ENCODE assay signal across 8 cellular contexts in genomic region chr1:155966750-155967149, GRCh38. TPM values are rescaled to one million over a fixed set of nuclear protein-coding genes. Genes with fewer than 3 reads are reported as not detected.
DNase-seq lines count a peak whose midpoint lies in the region; ATAC-seq and TF ChIP-seq lines count a peak whose summit lies in the region.
"Had no signal": no experiment of that assay in that cellular context is flagged by ENCODE, and none has a peak within 500 bp of the region (broad histone marks: within the 10 kb centered on the region; RNA-seq: fewer than 3 reads in every experiment).

No MANE protein-coding gene starts in this region.

- H3K9me3 Mint-ChIP-seq in H9 (no peaks in the 10 kb centered on the region), immature natural killer cell (no peaks in the 10 kb centered on the region)
- H3K9me3 Mint-ChIP-seq in activated T-helper 17 cell treated with anti-CD3 and anti-CD28 coated beads, Interleukin-2, amount 50 U/mL, for 72 hours: no peaks in the 10 kb centered on the region
- no peaks in the 10 kb centered on the region for H3K9me3 Mint-ChIP-seq in stimulated activated naive B cell treated with anti-CD40 and anti-IgM and Interleukin-4, amounts not matched to agents 10 μg/mL and 1 μg/mL and 100 μg/mL, for 72 hours

- TF ChIP-seq CTCF in H9 (conservative IDR thresholded peaks at IDR 0.05) (no peak), omental fat pad (IDR thresholded peaks at IDR 0.05) (no peak)

- H3K4ac ChIP-seq in H9 (ENCODE audit: low read depth, low read length): no peak overlapping the region

- H2AFZ ChIP-seq in H9 (ENCODE audit: low read length): no peak overlapping the region

- H4K91ac ChIP-seq in H9 (ENCODE audit: insufficient read length, low read depth, low read length): no peak overlapping the region

- H3K4me1 ChIP-seq in H9 (ENCODE audit: insufficient read depth, low read length): peaks cover 18% of the 10 kb centered on the region

- H3K27me3 ChIP-seq in H9 (ENCODE audit: insufficient read depth, low read length): no peaks in the 10 kb centered on the region

- no peak overlapping the region for H3K27ac ChIP-seq in H9 (ENCODE audit: insufficient read length, low read depth, low read length)

- H3K18ac ChIP-seq in H9 (ENCODE audit: insufficient read length, low read depth, low read length): no peak overlapping the region

- no peak overlapping the region for H3K23ac ChIP-seq in H9 (ENCODE audit: insufficient read length, low read depth, low read length)

- H2BK20ac ChIP-seq in H9 (ENCODE audit: low read depth, low read length, poor library complexity, severe bottlenecking): no peak overlapping the region

- H4K8ac ChIP-seq in H9 (replicated peaks; ENCODE audit: insufficient read length, low read depth, low read length): no peak overlapping the region

- H3K4me3 Mint-ChIP-seq in H9: no peak overlapping the region
- peak overlapping the region; percentile 100 for H3K4me3 Mint-ChIP-seq in activated T-helper 17 cell treated with anti-CD3 and anti-CD28 coated beads, Interleukin-2, amount 50 U/mL, for 72 hours
- H3K4me3 Mint-ChIP-seq in immature natural killer cell: peak overlapping the region; percentile 60 to 72 (median 66)
- peak overlapping the region; percentile 43 to 48 for H3K4me3 Mint-ChIP-seq in stimulated activated naive B cell treated with anti-CD40 and anti-IgM and Interleukin-4, amounts not matched to agents 10 μg/mL and 1 μg/mL and 100 μg/mL, for 72 hours

- H3K27ac Mint-ChIP-seq in H9: peak overlapping the region; percentile 83 to 96 (median 87); a peak in 5 of 7 replicates
- peak overlapping the region; percentile 87 for H3K27ac Mint-ChIP-seq in activated T-helper 17 cell treated with anti-CD3 and anti-CD28 coated beads, Interleukin-2, amount 50 U/mL, for 72 hours
- H3K27ac Mint-ChIP-seq in immature natural killer cell: peak overlapping the region; percentile 87 to 95 (median 90)
- H3K27ac Mint-ChIP-seq in stimulated activated naive B cell treated with anti-CD40 and anti-IgM and Interleukin-4, amounts not matched to agents 10 μg/mL and 1 μg/mL and 100 μg/mL, for 72 hours: peak overlapping the region; percentile 92

- H2BK120ac ChIP-seq in H9 (ENCODE audit: low read depth, low read length, poor library complexity, severe bottlenecking): no peak overlapping the region

- no peak for DNase-seq in H9
- DNase-seq in immature natural killer cell: no peak
- DNase-seq in stimulated activated naive B cell treated with anti-CD40 and anti-IgM and Interleukin-4, amounts not matched to agents 10 μg/mL and 1 μg/mL and 100 μg/mL, for 72 hours: no peak
- no peak for DNase-seq in omental fat pad (ENCODE audit: low spot score)
- no peak for DNase-seq in A172 (ENCODE audit: low spot score)
- DNase-seq: NCI-H446 treated with DMSO at 0.1 percent for 48 hours had no signal

- H2BK5ac ChIP-seq in H9 (ENCODE audit: insufficient read length, low read length): no peak overlapping the region

- no peak overlapping the region for H3K9ac ChIP-seq in H9 (ENCODE audit: extremely low read depth, insufficient read length, low read length)

- H3T11ph ChIP-seq in H9 (ENCODE audit: low read length): no peak overlapping the region

- no peak overlapping the region for H3K56ac ChIP-seq in H9 (ENCODE audit: insufficient read length, low read depth, low read length)

- no peak overlapping the region for H2BK15ac ChIP-seq in H9 (ENCODE audit: low read depth, low read length)

- H2AK5ac ChIP-seq in H9 (ENCODE audit: insufficient read length, low read length): no peak overlapping the region

- no CpG with 5 or more reads among the region's 7 CpGs for WGBS in H9 (ENCODE audit: extremely low coverage, insufficient read length, low lambda C conversion rate)

- H4K20me1 ChIP-seq in H9 (ENCODE audit: control insufficient read depth, insufficient read depth, insufficient read length): peaks cover 3% of the 10 kb centered on the region

- no peak overlapping the region for H3K14ac ChIP-seq in H9 (ENCODE audit: insufficient read depth, low read length)

- H3K4me2 ChIP-seq in H9 (ENCODE audit: insufficient read depth, insufficient read length, low read length): no peak overlapping the region

- no peaks in the 10 kb centered on the region for H3K27me3 Mint-ChIP-seq in H9 (ENCODE audit: low read depth)
- H3K27me3 Mint-ChIP-seq in activated T-helper 17 cell treated with anti-CD3 and anti-CD28 coated beads, Interleukin-2, amount 50 U/mL, for 72 hours: no peaks in the 10 kb centered on the region
- H3K27me3 Mint-ChIP-seq in immature natural killer cell (ENCODE audit: low read depth in 3 of 3): peaks cover under 1 to 3% (median 2%) of the 10 kb centered on the region in 3 donors
- H3K27me3 Mint-ChIP-seq in stimulated activated naive B cell treated with anti-CD40 and anti-IgM and Interleukin-4, amounts not matched to agents 10 μg/mL and 1 μg/mL and 100 μg/mL, for 72 hours: no peaks in the 10 kb centered on the region

- H3K4me1 Mint-ChIP-seq in H9: peaks cover 37 to 51% of the 10 kb centered on the region in 2 experiments
- H3K4me1 Mint-ChIP-seq in activated T-helper 17 cell treated with anti-CD3 and anti-CD28 coated beads, Interleukin-2, amount 50 U/mL, for 72 hours: peaks cover 32% of the 10 kb centered on the region
- peaks cover 73 to 83% of the 10 kb centered on the region in 2 donors for H3K4me1 Mint-ChIP-seq in immature natural killer cell
- H3K4me1 Mint-ChIP-seq in stimulated activated naive B cell treated with anti-CD40 and anti-IgM and Interleukin-4, amounts not matched to agents 10 μg/mL and 1 μg/mL and 100 μg/mL, for 72 hours: peaks cover 70 to 87% of the 10 kb centered on the region in 2 donors

- peaks cover 5% of the 10 kb centered on the region for H3K79me2 ChIP-seq in H9 (ENCODE audit: insufficient read depth, low read length)

- no peak overlapping the region for H4K5ac ChIP-seq in H9 (ENCODE audit: insufficient read length, low read depth, low read length)

- ATAC-seq in activated T-helper 17 cell treated with anti-CD3 and anti-CD28 coated beads, Interleukin-2, amount 50 U/mL, for 72 hours (replicated peaks): no peak
- no peak for ATAC-seq in stimulated activated naive B cell treated with anti-CD40 and anti-IgM and Interleukin-4, amounts not matched to agents 10 μg/mL and 1 μg/mL and 100 μg/mL, for 72 hours (replicated peaks)
- ATAC-seq in GM21786 (IDR thresholded peaks at IDR 0.05; ENCODE audit: unreplicated experiment): no peak
- ATAC-seq in omental fat pad (ENCODE audit: low FRiP score): no peak

- no peaks in the 10 kb centered on the region for H3K79me1 ChIP-seq in H9 (ENCODE audit: insufficient read depth, low read depth, low read length, poor library complexity, severe bottlenecking)

- no peak overlapping the region for H2BK12ac ChIP-seq in H9 (ENCODE audit: insufficient read length, low read depth, low read length)

- peaks cover 43 to 77% (median 76%) of the 10 kb centered on the region in 3 experiments for H3K36me3 Mint-ChIP-seq in H9 (ENCODE audit: insufficient read depth in 1 of 3, low read depth in 3 of 3)
- peaks cover 94% of the 10 kb centered on the region for H3K36me3 Mint-ChIP-seq in activated T-helper 17 cell treated with anti-CD3 and anti-CD28 coated beads, Interleukin-2, amount 50 U/mL, for 72 hours (ENCODE audit: low read depth)
- peaks cover 0 to 28% (median 13%) of the 10 kb centered on the region in 3 donors for H3K36me3 Mint-ChIP-seq in immature natural killer cell
- H3K36me3 Mint-ChIP-seq in stimulated activated naive B cell treated with anti-CD40 and anti-IgM and Interleukin-4, amounts not matched to agents 10 μg/mL and 1 μg/mL and 100 μg/mL, for 72 hours: peaks cover 64 to 74% of the 10 kb centered on the region in 2 donors

- no peaks in the 10 kb centered on the region for H3K23me2 ChIP-seq in H9 (ENCODE audit: insufficient read length, low read depth, low read length, poor library complexity, severe bottlenecking)

- no peaks in the 10 kb centered on the region for H3K9me3 ChIP-seq in H9 (ENCODE audit: control insufficient read depth, low read depth, low read length)

RNA-seq across cellular contexts. Expression of gene ARHGEF2, which starts 11.6 kb away (rescaled TPM):
- 103 and 111 TPM in 2 replicates for total RNA-seq in H9 (2021)
- total RNA-seq in activated T-helper 17 cell treated with anti-CD3 and anti-CD28 coated beads, Interleukin-2, amount 50 U/mL, for 72 hours: 100 to 1,000 TPM; 108 to 205 TPM
- 10 to 100 TPM in 2 of 3 donors, 1 to 10 TPM in 1; 7.2 to 33.5 (median 11.7) TPM for polyA plus RNA-seq in immature natural killer cell
- 100 to 1,000 TPM in 2 of 4 donors, 10 to 100 TPM in 2; 89.5 to 151 (median 98.6) TPM for total RNA-seq in omental fat pad
- total RNA-seq in A172 (2014; rRNA removed; shearing (Covaris generic)): 153 and 155 TPM in 2 replicates

RNA-seq across cellular contexts. Expression of gene RXFP4, which starts 25.3 kb away (rescaled TPM):
- total RNA-seq in H9 (2021) (not detected in 2 replicates), omental fat pad (not detected)
- total RNA-seq in activated T-helper 17 cell treated with anti-CD3 and anti-CD28 coated beads, Interleukin-2, amount 50 U/mL, for 72 hours: not detected
- under 1 TPM in 1 of 3 donors, not detected in 2; 0.78 TPM for polyA plus RNA-seq in immature natural killer cell
- not detected in 2 replicates for total RNA-seq in A172 (2014; rRNA removed; shearing (Covaris generic))

RNA-seq across cellular contexts. Expression of gene KHDC4, which starts 32.5 kb away (rescaled TPM):
- total RNA-seq in H9 (2021): 57.6 and 57.7 TPM in 2 replicates
- total RNA-seq in activated T-helper 17 cell treated with anti-CD3 and anti-CD28 coated beads, Interleukin-2, amount 50 U/mL, for 72 hours: 100 to 1,000 TPM in 1 of 2 donors, 10 to 100 TPM in 1; 67.5 to 109 TPM
- 1 to 10 TPM; 1.0 to 7.0 (median 4.1) TPM for polyA plus RNA-seq in immature natural killer cell
- 10 to 100 TPM; 28.8 to 54.2 (median 42.7) TPM for total RNA-seq in omental fat pad
- total RNA-seq in A172 (2014; rRNA removed; shearing (Covaris generic)): 52.3 and 53.9 TPM in 2 replicates

RNA-seq across cellular contexts. Expression of gene SSR2, which starts 54.0 kb away (rescaled TPM):
- total RNA-seq in H9 (2021): 170 and 172 TPM in 2 replicates
- 100 to 1,000 TPM; 194 to 208 TPM for total RNA-seq in activated T-helper 17 cell treated with anti-CD3 and anti-CD28 coated beads, Interleukin-2, amount 50 U/mL, for 72 hours
- polyA plus RNA-seq in immature natural killer cell: 100 to 1,000 TPM; 469 to 608 (median 563) TPM
- 100 to 1,000 TPM; 197 to 397 (median 308) TPM for total RNA-seq in omental fat pad
- 573 and 778 TPM in 2 replicates for total RNA-seq in A172 (2014; rRNA removed; shearing (Covaris generic))

RNA-seq across cellular contexts. Expression of gene RIT1, which starts 55.6 kb away (rescaled TPM):
- total RNA-seq in H9 (2021) (26.4 and 27.4 TPM in 2 replicates), omental fat pad (10 to 100 TPM; 27.1 to 38.5 (median 32.9) TPM)
- 10 to 100 TPM; 28.1 to 79.8 TPM for total RNA-seq in activated T-helper 17 cell treated with anti-CD3 and anti-CD28 coated beads, Interleukin-2, amount 50 U/mL, for 72 hours
- polyA plus RNA-seq in immature natural killer cell: 10 to 100 TPM; 27.1 to 33.5 (median 29.0) TPM
- total RNA-seq in A172 (2014; rRNA removed; shearing (Covaris generic)): 65.1 and 81.9 TPM in 2 replicates

Comparison
In these comparisons a context has a peak if more than half of its experiments do, and no peak if none do; other contexts are left out.
1. H3K4me3 Mint-ChIP-seq: peak in activated T-helper 17 cell treated with anti-CD3 and anti-CD28 coated beads, Interleukin-2, amount 50 U/mL, for 72 hours (single experiment), immature natural killer cell (5 of 5) and stimulated activated naive B cell treated with anti-CD40 and anti-IgM and Interleukin-4, amounts not matched to agents 10 μg/mL and 1 μg/mL and 100 μg/mL, for 72 hours (2 of 2); none in H9 (0 of 2).
2. Peak in every context shown above with its lines, with median percentiles within 50 percentile points of each other: H3K27ac Mint-ChIP-seq.